ENCODE assay signal across 8 cellular contexts in genomic region chr16:9256196-9256595, GRCh38.
A peak's percentile ranks its signal among the peaks of the same experiment; 100 is the strongest.
DNase-seq lines count a peak whose midpoint lies in the region; ATAC-seq lines count a peak whose summit lies in the region.

No MANE protein-coding gene starts in this region.

- no peak for ATAC-seq in HG02938 (IDR thresholded peaks at IDR 0.05; ENCODE audit: unreplicated experiment)
- no peak for ATAC-seq in GM18907 (IDR thresholded peaks at IDR 0.05; ENCODE audit: unreplicated experiment)

- peak; percentile 69 for DNase-seq in activated CD4-positive, alpha-beta T cell treated with anti-CD3 and anti-CD28 coated beads for 48 hours
- DNase-seq in activated CD4-positive, alpha-beta T cell treated with anti-CD3 and anti-CD28 coated beads for 4 hours: no peak
- DNase-seq in KG1 (lab: John Stamatoyannopoulos, UW) (peak; percentile 1), cerebellar cortex (ENCODE audit: low spot score) (peak; percentile 28), mesenteric fat pad (ENCODE audit: low spot score) (no peak)
- DNase-seq in stimulated activated CD4-positive, alpha-beta T cell treated with anti-CD3 and anti-CD28 coated beads, Interleukin-12 subunit alpha, Interleukin-12 subunit beta, amount 100 ng/mL, for 48 hours (ENCODE audit: low read depth in 2 of 3, low spot score in 1 of 3): peak; percentile 15 to 24 (median 15)

Comparison
In these comparisons a context has a peak if more than half of its experiments do, and no peak if none do; other contexts are left out.
1. DNase-seq: peak in activated CD4-positive, alpha-beta T cell treated with anti-CD3 and anti-CD28 coated beads for 48 hours (single experiment), KG1 (single experiment), cerebellar cortex (single experiment) and stimulated activated CD4-positive, alpha-beta T cell treated with anti-CD3 and anti-CD28 coated beads, Interleukin-12 subunit alpha, Interleukin-12 subunit beta, amount 100 ng/mL, for 48 hours (3 of 3); none in activated CD4-positive, alpha-beta T cell treated with anti-CD3 and anti-CD28 coated beads for 4 hours (0 of 2) and mesenteric fat pad (single experiment).